8 cellular contexts compared by ENCODE assay signal in genomic region chr1:40257688-40258444, GRCh38. TPM values are rescaled to one million over a fixed set of nuclear protein-coding genes. Genes with fewer than 3 reads are reported as not detected.
A peak's percentile ranks its signal among the peaks of the same experiment; 100 is the strongest.
DNase-seq lines count a peak whose midpoint lies in the region; ATAC-seq and TF ChIP-seq lines count a peak whose summit lies in the region.

Gene ZMPSTE24 (plus strand): TSS chr1:40258236. CDS start chr1:40258272, 36 bp downstream.

- H3K9me3 Mint-ChIP-seq in H9 (no peaks in the 10 kb centered on the region), nephron progenitor cell (no peaks in the 10 kb centered on the region)
- H3K9me3 Mint-ChIP-seq in stimulated activated naive CD8-positive, alpha-beta T cell treated with anti-CD3 and anti-CD28 coated beads, Interleukin-15, amount 100 ng/mL, for 72 hours, result no peaks in the 10 kb centered on the region

- H2AK5ac ChIP-seq in H9 (ENCODE audit: insufficient read length, low read length), result no peak within 1 kb of the TSS

- H3K23me2 ChIP-seq in H9 (ENCODE audit: insufficient read length, low read depth, low read length, poor library complexity, severe bottlenecking), result no peaks in the 10 kb centered on the region

- H3K27ac ChIP-seq in H9 (ENCODE audit: insufficient read length, low read depth, low read length) (peak within 1 kb of the TSS; percentile 88), MM.1S (ENCODE audit: low read length) (peak within 1 kb of the TSS; percentile 85)

- no peak within 1 kb of the TSS for H4K91ac ChIP-seq in H9 (ENCODE audit: insufficient read length, low read depth, low read length)

- H3K9ac ChIP-seq in H9 (ENCODE audit: extremely low read depth, insufficient read length, low read length) (peak within 1 kb of the TSS; percentile 96), MM.1S (ENCODE audit: low read length) (peak within 1 kb of the TSS; percentile 87)

- H2AFZ ChIP-seq in H9 (ENCODE audit: low read length) (peak within 1 kb of the TSS; percentile 88), MM.1S (ENCODE audit: low read length) (peak within 1 kb of the TSS; percentile 94)

- H3K27me3 Mint-ChIP-seq in H9 (ENCODE audit: low read depth) (no peaks in the 10 kb centered on the region), nephron progenitor cell (ENCODE audit: low read depth, poor library complexity) (peaks cover 4% of the 10 kb centered on the region)
- H3K27me3 Mint-ChIP-seq in stimulated activated naive CD8-positive, alpha-beta T cell treated with anti-CD3 and anti-CD28 coated beads, Interleukin-15, amount 100 ng/mL, for 72 hours, result no peaks in the 10 kb centered on the region

- no peak within 1 kb of the TSS for H4K8ac ChIP-seq in H9 (replicated peaks; ENCODE audit: insufficient read length, low read depth, low read length)

- H3K23ac ChIP-seq in H9 (ENCODE audit: insufficient read length, low read depth, low read length), result no peak within 1 kb of the TSS

- no peak within 1 kb of the TSS for H2BK20ac ChIP-seq in H9 (ENCODE audit: low read depth, low read length, poor library complexity, severe bottlenecking)

- H3K36me3 Mint-ChIP-seq in H9 (ENCODE audit: insufficient read depth in 1 of 3, low read depth in 3 of 3) (peaks cover 13 to 36% (median 32%) of the 10 kb centered on the region in 3 experiments; a peak in 6 of 7 replicates), nephron progenitor cell (ENCODE audit: low read depth) (peaks cover 25% of the 10 kb centered on the region)

- H3K4me1 Mint-ChIP-seq in H9 (peaks cover 3 to 5% of the 10 kb centered on the region in 2 experiments; a peak in 3 of 4 replicates), nephron progenitor cell (peaks cover 23% of the 10 kb centered on the region)
- H3K4me1 Mint-ChIP-seq in stimulated activated naive CD8-positive, alpha-beta T cell treated with anti-CD3 and anti-CD28 coated beads, Interleukin-15, amount 100 ng/mL, for 72 hours, result peaks cover 34% of the 10 kb centered on the region

- H2BK120ac ChIP-seq in H9 (ENCODE audit: low read depth, low read length, poor library complexity, severe bottlenecking), result no peak within 1 kb of the TSS

- peaks cover 17% of the 10 kb centered on the region for H3F3A ChIP-seq in MM.1S (ENCODE audit: insufficient read depth, low read length)

- peak within 1 kb of the TSS; percentile 24 for H2BK5ac ChIP-seq in H9 (ENCODE audit: insufficient read length, low read length)

- peak within 1 kb of the TSS; percentile 98 to 99 (median 98) for H3K27ac Mint-ChIP-seq in H9
- H3K27ac Mint-ChIP-seq in nephron progenitor cell, result peak within 1 kb of the TSS; percentile 99
- peak within 1 kb of the TSS; percentile 99 to 100 for H3K27ac Mint-ChIP-seq in stimulated activated naive CD8-positive, alpha-beta T cell treated with anti-CD3 and anti-CD28 coated beads, Interleukin-15, amount 100 ng/mL, for 72 hours

- peak within 1 kb of the TSS; percentile 73 for H3K18ac ChIP-seq in H9 (ENCODE audit: insufficient read length, low read depth, low read length)

- TF ChIP-seq CTCF in H9 (conservative IDR thresholded peaks at IDR 0.05) (no peak), MM.1S (IDR thresholded peaks at IDR 0.05; ENCODE audit: low read length) (no peak), nephron progenitor cell (IDR thresholded peaks at IDR 0.05) (no peak)

- H4K5ac ChIP-seq in H9 (ENCODE audit: insufficient read length, low read depth, low read length), result peak within 1 kb of the TSS; percentile 96

- peak; percentile 97 for ATAC-seq in stimulated activated naive CD8-positive, alpha-beta T cell treated with anti-CD3 and anti-CD28 coated beads, Interleukin-15, amount 100 ng/mL, for 72 hours

- no peak within 1 kb of the TSS for H3T11ph ChIP-seq in H9 (ENCODE audit: low read length)

- peak within 1 kb of the TSS; percentile 91 for H3K14ac ChIP-seq in H9 (ENCODE audit: insufficient read depth, low read length)

- peak within 1 kb of the TSS; percentile 83 to 91 for H3K4me3 Mint-ChIP-seq in H9
- peak within 1 kb of the TSS; percentile 96 for H3K4me3 Mint-ChIP-seq in nephron progenitor cell
- H3K4me3 Mint-ChIP-seq in stimulated activated naive CD8-positive, alpha-beta T cell treated with anti-CD3 and anti-CD28 coated beads, Interleukin-15, amount 100 ng/mL, for 72 hours, result peak within 1 kb of the TSS; percentile 89 to 90

- DNase-seq in ELR (ENCODE audit: low read depth) (peak; percentile 99), H9 (peak; percentile 98), MM.1S (peak; percentile 97), SIG-M5 (lab: John Stamatoyannopoulos, UW) (peak; percentile 90), activated gamma-delta T cell (lab: John Stamatoyannopoulos, UW) (peak; percentile 81), fibroblast of the conjunctiva (ENCODE audit: low read depth) (peak; percentile 93), nephron progenitor cell (peak; percentile 92)
- DNase-seq in stimulated activated naive CD8-positive, alpha-beta T cell treated with anti-CD3 and anti-CD28 coated beads, Interleukin-15, amount 100 ng/mL, for 72 hours, result peak; percentile 95 to 97

- H3K4me3 ChIP-seq in MM.1S (ENCODE audit: low read length), result peak within 1 kb of the TSS; percentile 88

- H3K9me3 ChIP-seq in H9 (ENCODE audit: control insufficient read depth, low read depth, low read length) (no peaks in the 10 kb centered on the region), MM.1S (replicated peaks; ENCODE audit: insufficient read depth, low read length) (no peaks in the 10 kb centered on the region)

- no peaks in the 10 kb centered on the region for H3K79me1 ChIP-seq in H9 (ENCODE audit: insufficient read depth, low read depth, low read length, poor library complexity, severe bottlenecking)

- peak within 1 kb of the TSS; percentile 87 for H3K56ac ChIP-seq in H9 (ENCODE audit: insufficient read length, low read depth, low read length)

- no peaks in the 10 kb centered on the region; the same call in none of the 2 replicates for H3K36me3 ChIP-seq in MM.1S (replicated peaks; ENCODE audit: insufficient read depth, low read length)

- H3K4ac ChIP-seq in H9 (ENCODE audit: low read depth, low read length), result no peak within 1 kb of the TSS

- no peaks in the 10 kb centered on the region for H3K9me2 ChIP-seq in MM.1S (replicated peaks; ENCODE audit: insufficient read depth, low read length)

- no peaks in the 10 kb centered on the region for H3K27me3 ChIP-seq in H9 (ENCODE audit: insufficient read depth, low read length)
- H3K27me3 ChIP-seq in MM.1S (replicated peaks; ENCODE audit: insufficient read depth, low read length), result no peaks in the 10 kb centered on the region

- H3K79me2 ChIP-seq in H9 (ENCODE audit: insufficient read depth, low read length) (no peaks in the 10 kb centered on the region), MM.1S (ENCODE audit: low read length) (peaks cover 50% of the 10 kb centered on the region)

- H4K20me1 ChIP-seq in H9 (ENCODE audit: control insufficient read depth, insufficient read depth, insufficient read length) (no peaks in the 10 kb centered on the region), MM.1S (ENCODE audit: insufficient read depth, low read length) (no peaks in the 10 kb centered on the region)

- H3K4me2 ChIP-seq in H9 (ENCODE audit: insufficient read depth, insufficient read length, low read length) (peak within 1 kb of the TSS; percentile 93), MM.1S (ENCODE audit: low read depth, low read length) (peak within 1 kb of the TSS; percentile 84)

- no peak within 1 kb of the TSS for H2BK12ac ChIP-seq in H9 (ENCODE audit: insufficient read length, low read depth, low read length)

- no CpG with 5 or more reads among the region's 48 CpGs for WGBS in H9 (ENCODE audit: extremely low coverage, insufficient read length, low lambda C conversion rate)

- no peak within 1 kb of the TSS for H2BK15ac ChIP-seq in H9 (ENCODE audit: low read depth, low read length)

- H3K4me1 ChIP-seq in H9 (ENCODE audit: insufficient read depth, low read length) (no peaks in the 10 kb centered on the region), MM.1S (ENCODE audit: low read length) (peaks cover 10% of the 10 kb centered on the region)

RNA-seq across cellular contexts. Expression of gene ZMPSTE24, which starts in this region (rescaled TPM):
- total RNA-seq in H9 (2021), result 47.6 and 47.7 TPM in 2 replicates

Comparison
In these comparisons a context has a peak if more than half of its experiments do, and no peak if none do; other contexts are left out.
1. Peak in every context shown above with its lines: DNase-seq, ATAC-seq, H3K4me3 ChIP-seq and H3K27ac ChIP-seq.